In genomic region chr16:8567355-8568230, GRCh38 we compare ENCODE assay signal across 8 cellular contexts. TPM values are rescaled to one million over a fixed set of nuclear protein-coding genes. Genes with fewer than 3 reads are reported as not detected.
DNase-seq lines count a peak whose midpoint lies in the region; ATAC-seq and TF ChIP-seq lines count a peak whose summit lies in the region.

No MANE protein-coding gene starts in this region.

- no peaks in the 10 kb centered on the region for H3K36me3 ChIP-seq in rectal smooth muscle tissue (ENCODE audit: control insufficient read depth, insufficient read depth, low read length)

- peak; percentile 97 for ATAC-seq in SK-N-SH treated with all-trans-retinoic acid at 6 μM for 48 hours
- ATAC-seq in activated naive CD4-positive, alpha-beta T cell treated with anti-CD3 and anti-CD28 coated beads, Interleukin-2, amount 50 U/mL, for 72 hours: peak; percentile 77 to 92
- ATAC-seq in HG03108 (IDR thresholded peaks at IDR 0.05; ENCODE audit: unreplicated experiment): no peak

- peak; percentile 97 for TF ChIP-seq CTCF in GM12865 (IDR thresholded peaks at IDR 0.05; ENCODE audit: insufficient read depth, low read depth, low read length, missing control alignments)
- TF ChIP-seq CTCF in HFF-Myc (IDR thresholded peaks at IDR 0.05; ENCODE audit: low read depth, low read length, missing control alignments): peak; percentile 99

- no peak overlapping the region for H3K27ac ChIP-seq in rectal smooth muscle tissue (ENCODE audit: low read depth, low read length)

- no peaks in the 10 kb centered on the region for H3K36me3 Mint-ChIP-seq in activated naive CD4-positive, alpha-beta T cell treated with anti-CD3 and anti-CD28 coated beads, Interleukin-2, amount 50 U/mL, for 72 hours

- no peak overlapping the region for H3K9ac ChIP-seq in rectal smooth muscle tissue (ENCODE audit: low read length)

- no peaks in the 10 kb centered on the region for H3K27me3 ChIP-seq in rectal smooth muscle tissue (ENCODE audit: control insufficient read depth, insufficient read depth, low read length)

- intact Hi-C loops in cardiac septum (cut with DNase I): loop anchor here (5.0 kb wide), 3 partner anchors 55 to 315 kb away; partner anchors contain the start of genes LITAFD, METTL22, PMM2 and TMEM186

- H3K27ac Mint-ChIP-seq in activated naive CD4-positive, alpha-beta T cell treated with anti-CD3 and anti-CD28 coated beads, Interleukin-2, amount 50 U/mL, for 72 hours: peak overlapping the region in 1 of 2 donors; percentile 22

- DNase-seq in GM12865 (ENCODE audit: low read depth): peak; percentile 93
- peak; percentile 87 for DNase-seq in HFF-Myc (ENCODE audit: extremely low read depth, low read depth)
- DNase-seq in NAMALWA (ENCODE audit: low spot score): peak; percentile 97
- DNase-seq in activated naive CD4-positive, alpha-beta T cell treated with anti-CD3 and anti-CD28 coated beads, Interleukin-2, amount 50 U/mL, for 72 hours (ENCODE audit: low spot score in 2 of 2): peak; percentile 73 to 76
- DNase-seq in cardiac septum (ENCODE audit: low spot score): peak; percentile 79

- no peaks in the 10 kb centered on the region for H3K4me1 ChIP-seq in rectal smooth muscle tissue (ENCODE audit: control insufficient read depth, insufficient read depth, low read length)

- H3K9me3 Mint-ChIP-seq in activated naive CD4-positive, alpha-beta T cell treated with anti-CD3 and anti-CD28 coated beads, Interleukin-2, amount 50 U/mL, for 72 hours: no peaks in the 10 kb centered on the region

- no peak overlapping the region for H3K4me3 ChIP-seq in GM12865 (ENCODE audit: low read depth, low read length)
- no peak overlapping the region for H3K4me3 ChIP-seq in HFF-Myc (replicated peaks; ENCODE audit: low read depth, low read length)
- H3K4me3 ChIP-seq in rectal smooth muscle tissue (ENCODE audit: low read length): peak overlapping the region; percentile 6

TF ChIP-seq in SK-N-SH treated with all-trans-retinoic acid at 6 μM for 48 hours, 23 proteins besides CTCF, POLR2A, EP300 and RAD21:
- TF ChIP-seq ZFP3 (CRISPR knock-in tag; IDR thresholded peaks at IDR 0.05): no peak
- no peak for TF ChIP-seq TCF4 (CRISPR knock-in tag; IDR thresholded peaks at IDR 0.05; ENCODE audit: borderline replicate concordance)
- TF ChIP-seq TSHZ2 (CRISPR knock-in tag; IDR thresholded peaks at IDR 0.05): no peak
- no peak for TF ChIP-seq ZC3H10 (CRISPR knock-in tag; IDR thresholded peaks at IDR 0.05)
- no peak for TF ChIP-seq CSDC2 (CRISPR knock-in tag; IDR thresholded peaks at IDR 0.05)
- TF ChIP-seq GLIS3 (CRISPR knock-in tag; IDR thresholded peaks at IDR 0.05): no peak
TF ChIP-seq in SK-N-SH treated with all-trans-retinoic acid at 6 μM for 48 hours: peak in this region for 0.

RNA-seq across cellular contexts. Expression of gene TMEM114, which starts 22.7 kb away (rescaled TPM):
- total RNA-seq in activated naive CD4-positive, alpha-beta T cell treated with anti-CD3 and anti-CD28 coated beads, Interleukin-2, amount 50 U/mL, for 72 hours: not detected
- not detected for total RNA-seq in cardiac septum

RNA-seq across cellular contexts. Expression of gene METTL22, which starts 53.9 kb away (rescaled TPM):
- 10 to 100 TPM; 38.9 to 50.7 TPM for total RNA-seq in activated naive CD4-positive, alpha-beta T cell treated with anti-CD3 and anti-CD28 coated beads, Interleukin-2, amount 50 U/mL, for 72 hours
- 31.9 TPM for total RNA-seq in cardiac septum
